ENCODE assay signal across 8 cellular contexts in the genomic region with DNA sequence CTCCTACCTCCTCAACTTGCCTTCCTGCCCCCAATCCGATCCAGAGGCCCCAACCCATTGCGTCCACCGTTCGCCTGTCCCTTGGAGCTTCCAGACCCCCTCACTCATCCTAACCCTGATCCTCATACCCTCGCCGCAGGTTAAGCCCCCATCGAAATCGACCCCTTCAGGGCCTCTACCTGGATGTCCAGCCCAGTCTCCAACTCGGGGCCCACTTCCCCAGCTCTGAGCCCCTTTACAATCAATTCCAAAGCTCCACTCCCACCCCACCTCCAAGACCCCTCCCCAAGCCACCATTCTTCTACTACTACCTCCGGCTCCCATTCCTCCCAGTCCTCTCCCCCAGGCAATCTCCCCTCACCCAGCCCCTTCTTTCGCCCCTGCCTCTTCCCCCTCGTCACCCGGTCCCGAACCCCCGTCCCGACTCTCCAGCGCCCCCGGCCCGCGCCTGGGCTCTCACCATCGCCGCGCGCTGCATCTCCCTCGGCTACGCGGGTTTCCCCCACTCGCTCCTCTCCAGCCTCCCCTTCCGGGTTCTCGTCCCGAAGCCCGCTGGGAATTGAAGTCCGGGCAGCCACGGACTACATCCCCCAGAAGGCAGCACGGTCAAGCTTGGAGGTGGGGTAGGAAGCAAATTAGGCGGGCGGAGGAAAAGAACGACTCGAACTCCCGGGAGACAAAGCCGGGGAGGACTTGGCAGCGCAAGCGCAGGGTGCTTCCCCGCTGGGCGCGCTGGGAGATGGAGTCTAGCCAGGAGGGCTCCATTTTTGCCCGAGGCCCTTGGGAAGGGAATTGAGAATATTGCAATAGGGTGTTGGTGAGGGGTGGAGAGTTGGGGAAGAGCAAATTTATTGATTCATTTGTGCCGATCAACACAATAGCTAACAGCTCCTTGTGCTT. TPM values are rescaled to one million over a fixed set of nuclear protein-coding genes. Genes with fewer than 3 reads are reported as not detected.
DNase-seq lines count a peak whose midpoint lies in the region; ATAC-seq lines count a peak whose summit lies in the region.

Gene FBXO46, minus strand, starts transcription at position 508 of the 900 bp plus-strand sequence. CDS start 17,401 bp downstream, outside the sequence.

- DNase-seq in GM19240 (ENCODE audit: insufficient read length, low spot score) (peak; percentile 95), NCI-H69 (lab: John Stamatoyannopoulos, UW) (peak; percentile 100), cortex of kidney (lab: John Stamatoyannopoulos, UW) (peak; percentile 68), left colon (peak; percentile 94 to 99)
- peak; percentile 97 for DNase-seq in activated CD4-positive, alpha-beta T cell treated with anti-CD3 and anti-CD28 coated beads, Interleukin-2, amount 10 ng/mL, durations not matched to agents 7 days and 5 days
- peak; percentile 97 for DNase-seq in stimulated activated CD4-positive, alpha-beta T cell treated with anti-CD3 and anti-CD28 coated beads, Interleukin-1b, Interleukin-23, amount 100 ng/mL, for 48 hours

- peaks cover 23 to 35% (median 27%) of the 10 kb centered on the region in 10 experiments for H3K4me1 ChIP-seq in BLaER1 treated with 17β-estradiol and CSF1 and Interleukin-3, amounts not matched to agents 10 nM and 100 nM

- intact Hi-C loops in left colon (cut with DNase I, micrococcal nuclease) = no loop called here

- H3K9me3 ChIP-seq in BLaER1 treated with 17β-estradiol and CSF1 and Interleukin-3, amounts not matched to agents 10 nM and 100 nM (replicated peaks in 1 of 11) = no peaks in the 10 kb centered on the region

- peak within 1 kb of the TSS; percentile 60 to 84 (median 76) for H3K27ac ChIP-seq in BLaER1 treated with 17β-estradiol and CSF1 and Interleukin-3, amounts not matched to agents 10 nM and 100 nM

- H4K20me1 ChIP-seq in BLaER1 treated with 17β-estradiol and CSF1 and Interleukin-3, amounts not matched to agents 10 nM and 100 nM = peaks cover 6 to 45% (median 28%) of the 10 kb centered on the region in 11 experiments; a peak in 18 of 22 replicates

- H3K27ac Mint-ChIP-seq in activated CD4-positive, alpha-beta T cell treated with anti-CD3 and anti-CD28 coated beads, Interleukin-2, amount 10 ng/mL, durations not matched to agents 7 days and 5 days = peak within 1 kb of the TSS; percentile 91

- peaks cover 30% of the 10 kb centered on the region for H3K4me1 Mint-ChIP-seq in activated CD4-positive, alpha-beta T cell treated with anti-CD3 and anti-CD28 coated beads, Interleukin-2, amount 10 ng/mL, durations not matched to agents 7 days and 5 days

- peaks cover 5% of the 10 kb centered on the region for H3K36me3 Mint-ChIP-seq in activated CD4-positive, alpha-beta T cell treated with anti-CD3 and anti-CD28 coated beads, Interleukin-2, amount 10 ng/mL, durations not matched to agents 7 days and 5 days (ENCODE audit: low read depth)

- POLR2A ChIA-PET in activated CD4-positive, alpha-beta T cell treated with anti-CD3 and anti-CD28 coated beads, Interleukin-2, amount 10 ng/mL, durations not matched to agents 7 days and 5 days (lab: Charles Lee) = no interaction called here

- CTCF ChIA-PET in activated CD4-positive, alpha-beta T cell treated with anti-CD3 and anti-CD28 coated beads, Interleukin-2, amount 10 ng/mL, durations not matched to agents 7 days and 5 days (lab: Charles Lee) = interaction anchor here (0.7 to 2.2 kb wide), 7 partner anchors 10 to 40 kb away, joined by 3 to 8 read pairs (median 4); partner anchors contain the start of genes QPCTL, SIX5 and SNRPD2

- peak within 1 kb of the TSS; percentile 78 to 93 (median 86) for H3K4me3 ChIP-seq in BLaER1 treated with 17β-estradiol and CSF1 and Interleukin-3, amounts not matched to agents 10 nM and 100 nM

- ATAC-seq in HG03469 (IDR thresholded peaks at IDR 0.05; ENCODE audit: unreplicated experiment) = peak; percentile 69
- ATAC-seq in left colon = peak; percentile 96

- H3K27me3 Mint-ChIP-seq in activated CD4-positive, alpha-beta T cell treated with anti-CD3 and anti-CD28 coated beads, Interleukin-2, amount 10 ng/mL, durations not matched to agents 7 days and 5 days = no peaks in the 10 kb centered on the region

- no peaks in the 10 kb centered on the region for H3K27me3 ChIP-seq in BLaER1 treated with 17β-estradiol and CSF1 and Interleukin-3, amounts not matched to agents 10 nM and 100 nM

- H3K4me2 ChIP-seq in BLaER1 treated with 17β-estradiol and CSF1 and Interleukin-3, amounts not matched to agents 10 nM and 100 nM = peak within 1 kb of the TSS; percentile 79 to 98 (median 90)

- H3K9me3 Mint-ChIP-seq in activated CD4-positive, alpha-beta T cell treated with anti-CD3 and anti-CD28 coated beads, Interleukin-2, amount 10 ng/mL, durations not matched to agents 7 days and 5 days = no peaks in the 10 kb centered on the region

- peak within 1 kb of the TSS; percentile 80 to 93 (median 88) for H3K9ac ChIP-seq in BLaER1 treated with 17β-estradiol and CSF1 and Interleukin-3, amounts not matched to agents 10 nM and 100 nM

- H3K36me3 ChIP-seq in BLaER1 treated with 17β-estradiol and CSF1 and Interleukin-3, amounts not matched to agents 10 nM and 100 nM = peaks cover 0 to 15% (median 0%) of the 10 kb centered on the region in 11 experiments; a peak in 5 of 22 replicates

- peak within 1 kb of the TSS; percentile 92 for H3K4me3 Mint-ChIP-seq in activated CD4-positive, alpha-beta T cell treated with anti-CD3 and anti-CD28 coated beads, Interleukin-2, amount 10 ng/mL, durations not matched to agents 7 days and 5 days

RNA-seq across cellular contexts. Expression of gene FBXO46, which starts in this region (rescaled TPM):
- 10 to 100 TPM; 38.5 to 40.0 TPM for total RNA-seq in activated CD4-positive, alpha-beta T cell treated with anti-CD3 and anti-CD28 coated beads, Interleukin-2, amount 10 ng/mL, durations not matched to agents 7 days and 5 days
- 10 to 100 TPM; 27.3 to 28.0 TPM for total RNA-seq in left colon

Comparison
In these comparisons a context has a peak if more than half of its experiments do, and no peak if none do; other contexts are left out.
1. Peak in every context shown above with its lines: DNase-seq, ATAC-seq, H3K4me3 ChIP-seq and H3K27ac ChIP-seq.